Comparison of ENCODE assay signal across 10 cellular contexts in genomic region chr19:4376245-4376990, GRCh38. TPM values are rescaled to one million over a fixed set of nuclear protein-coding genes. Genes with fewer than 3 reads are reported as not detected.
DNase-seq lines count a peak whose midpoint lies in the region; ATAC-seq, FAIRE-seq and TF ChIP-seq lines count a peak whose summit lies in the region.
"Had no signal": no experiment of that assay in that cellular context is flagged by ENCODE, and none has a peak within 500 bp of the region (broad histone marks: within the 10 kb centered on the region; RNA-seq: fewer than 3 reads in every experiment).

No MANE protein-coding gene starts in this region.

- peaks cover 17% of the 10 kb centered on the region for H3K79me1 ChIP-seq in H1 (ENCODE audit: low read depth, low read length)

- no peak for TF ChIP-seq POLR2A in H1 (IDR thresholded peaks at IDR 0.05; ENCODE audit: control extremely low read depth in 1 of 2, low read depth in 2 of 2, low read length in 2 of 2)
- no peak for TF ChIP-seq POLR2A in sigmoid colon (IDR thresholded peaks at IDR 0.05)

- no peak overlapping the region for H3K9ac ChIP-seq in OCI-LY3 (ENCODE audit: low read length)
- no peak overlapping the region for H3K9ac ChIP-seq in H1 (replicated peaks in 1 of 4; ENCODE audit: extremely low read depth in 1 of 4, low read depth in 3 of 4, low read length in 3 of 4)

- peak overlapping the region; percentile 82 for H4K8ac ChIP-seq in H1 (ENCODE audit: extremely low read depth, insufficient read depth, low read length)

- intact Hi-C loops in sigmoid colon (cut with DNase I): no loop called here

- H3K4me2 ChIP-seq in OCI-LY3 (ENCODE audit: low read length) (peak overlapping the region; percentile 73), H1 (ENCODE audit: insufficient read depth in 1 of 2, low read depth in 2 of 2, low read length in 2 of 2) (no peak overlapping the region; a peak in 1 of 4 replicates)

- ATAC-seq in HG03432 (IDR thresholded peaks at IDR 0.05; ENCODE audit: unreplicated experiment): no peak

- no peak for FAIRE-seq in H1 (lab: Jason Lieb, UNC)

- peaks cover 60% of the 10 kb centered on the region for H3K4me1 ChIP-seq in OCI-LY3 (ENCODE audit: low read length)
- peaks cover 5 to 43% (median 35%) of the 10 kb centered on the region in 4 experiments for H3K4me1 ChIP-seq in H1 (replicated peaks in 1 of 4; ENCODE audit: control insufficient read depth in 3 of 4, insufficient read depth in 4 of 4, low read length in 3 of 4)
- peaks cover 0 to 81% (median 71%) of the 10 kb centered on the region in 4 donors for H3K4me1 ChIP-seq in sigmoid colon

- H4K5ac ChIP-seq in H1 (ENCODE audit: insufficient read length, low read depth, low read length): no peak overlapping the region

- POLR2A ChIA-PET in H1 (lab: Charles Lee; ENCODE audit: partially characterized antibody): interaction anchor here (1.0 to 5.8 kb wide), 14 partner anchors 9 to 48 kb away, joined by 3 to 63 read pairs (median 8); partner anchors contain the start of genes CHAF1A, MPND and SH3GL1

- peak overlapping the region; percentile 28 for H2BK5ac ChIP-seq in H1 (ENCODE audit: low read depth, low read length)

- in situ Hi-C loops in brain microvascular endothelial cell (cut with HindIII; ENCODE audit: low pct_ligation_motif_present, low sequenced_read_pairs): no loop called here

- no peak overlapping the region; the same call in 1 of the 2 replicates for H3K18ac ChIP-seq in H1 (ENCODE audit: extremely low read depth, low read length)

- H3K27me3 ChIP-seq in OCI-LY3 (ENCODE audit: low read depth, low read length) (peaks cover 7% of the 10 kb centered on the region; the same call in 1 of the 2 replicates), H1 (replicated peaks in 1 of 4; ENCODE audit: control insufficient read depth in 3 of 4, extremely low read depth in 1 of 4, insufficient read depth in 3 of 4, low read length in 3 of 4) (no peaks in the 10 kb centered on the region), sigmoid colon (no peaks in the 10 kb centered on the region), brain microvascular endothelial cell (replicated peaks) (no peaks in the 10 kb centered on the region)

- H3K36me3 ChIP-seq in OCI-LY3 (replicated peaks; ENCODE audit: low read depth, low read length) (peaks cover 3% of the 10 kb centered on the region), H1 (ENCODE audit: control insufficient read depth in 2 of 4, insufficient read depth in 4 of 4, low read length in 3 of 4) (no peaks in the 10 kb centered on the region), sigmoid colon (no peaks in the 10 kb centered on the region), brain microvascular endothelial cell (replicated peaks) (peaks cover 4% of the 10 kb centered on the region)

- no peak overlapping the region for H3K4ac ChIP-seq in H1 (replicated peaks; ENCODE audit: insufficient read length, low read depth, low read length)

- CTCF ChIA-PET in H1 (lab: Charles Lee; ENCODE audit: partially characterized antibody): interaction anchor here (0.7 to 6.3 kb wide), 14 partner anchors 8 to 237 kb away, joined by 3 to 72 read pairs (median 5); partner anchors contain the start of genes CHAF1A and SH3GL1

- H3K23me2 ChIP-seq in H1 (ENCODE audit: low read depth, low read length): no peaks in the 10 kb centered on the region

- DNase-seq in GM12864 (ENCODE audit: low read depth) (no peak), H1 (ENCODE audit: low read depth in 1 of 2, low spot score in 2 of 2) (no peak), sigmoid colon (no peak), brain microvascular endothelial cell (no peak), AML-193 (lab: John Stamatoyannopoulos, UW) (no peak)
- DNase-seq in stimulated activated CD4-positive, alpha-beta T cell treated with anti-CD3 and anti-CD28 coated beads, Interleukin-4, amount 100 ng/mL, for 24 hours: no peak
- DNase-seq: activated CD8-positive, alpha-beta memory T cell treated with anti-CD3 and anti-CD28 coated beads for 24 hours; NCI-H2081 treated with DMSO at 0.1 percent for 48 hours had no signal

- TF ChIP-seq CTCF in GM12864 (IDR thresholded peaks at IDR 0.05; ENCODE audit: low read depth, low read length, missing control alignments): no peak
- TF ChIP-seq CTCF in OCI-LY3 (IDR thresholded peaks at IDR 0.05; ENCODE audit: low read depth, low read length): no peak
- TF ChIP-seq CTCF in H1 (IDR thresholded peaks at IDR 0.05; ENCODE audit: control extremely low read depth in 1 of 3, insufficient read depth in 1 of 3, low read depth in 1 of 3, low read length in 3 of 3): no peak
- TF ChIP-seq CTCF in sigmoid colon (IDR thresholded peaks at IDR 0.05): no peak
- no peak for TF ChIP-seq CTCF in brain microvascular endothelial cell (IDR thresholded peaks at IDR 0.05; ENCODE audit: low read depth, low read length, missing control alignments)

- no peak overlapping the region; the same call in 1 of the 2 replicates for H2BK20ac ChIP-seq in H1 (ENCODE audit: low read length)

- no peak overlapping the region for H3K14ac ChIP-seq in H1 (ENCODE audit: insufficient read length)

- no peak overlapping the region for H3K23ac ChIP-seq in H1 (ENCODE audit: insufficient read length)

- TF ChIP-seq RAD21 in H1 (IDR thresholded peaks at IDR 0.05 in 1 of 2, conservative IDR thresholded peaks at IDR 0.05 in 1 of 2; ENCODE audit: low read depth in 2 of 2, low read length in 2 of 2): no peak

- no peak overlapping the region for H2BK15ac ChIP-seq in H1 (ENCODE audit: low read length)

- H3K9me3 ChIP-seq in OCI-LY3 (ENCODE audit: insufficient read depth, low read length) (no peaks in the 10 kb centered on the region), H1 (ENCODE audit: insufficient read depth in 2 of 2, low read depth in 1 of 2, low read length in 1 of 2) (no peaks in the 10 kb centered on the region), sigmoid colon (no peaks in the 10 kb centered on the region)

- H4K20me1 ChIP-seq in OCI-LY3 (ENCODE audit: insufficient read depth, low read length) (peaks cover 79% of the 10 kb centered on the region), H1 (replicated peaks in 1 of 2; ENCODE audit: control insufficient read depth in 1 of 2, insufficient read depth in 2 of 2, low read length in 2 of 2) (peaks cover 16 to 42% of the 10 kb centered on the region in 2 experiments)

- H2BK12ac ChIP-seq in H1 (ENCODE audit: low read depth, low read length): no peak overlapping the region

- no peak overlapping the region for H3K56ac ChIP-seq in H1 (replicated peaks; ENCODE audit: insufficient read length, low read depth, low read length)

- TF ChIP-seq EP300 in H1 (IDR thresholded peaks at IDR 0.05; ENCODE audit: borderline replicate concordance in 1 of 2, low read depth in 2 of 2, low read length in 2 of 2) (no peak), sigmoid colon (IDR thresholded peaks at IDR 0.05) (no peak)

- no peak overlapping the region for H2AFZ ChIP-seq in OCI-LY3 (ENCODE audit: low read depth, low read length)
- H2AFZ ChIP-seq in H1 (ENCODE audit: low read length): no peak overlapping the region

- no peak overlapping the region for H2BK120ac ChIP-seq in H1 (replicated peaks; ENCODE audit: low read depth, low read length)

- peak overlapping the region; percentile 9; the same call in 1 of the 2 replicates for H2AK5ac ChIP-seq in H1 (ENCODE audit: low read depth, low read length)

- WGBS in H1 (ENCODE audit: extremely low coverage in 1 of 2, insufficient coverage in 1 of 2, insufficient read length in 1 of 2, insufficient replicate concordance in 2 of 2, low coverage in 1 of 2, low lambda C conversion rate in 2 of 2, missing lambda C conversion rate in 1 of 2), 2 experiments: 86% methylated on average over 19 of the region's 21 CpGs; no CpG with 5 or more reads in 1 of the 2 experiments
- WGBS in sigmoid colon, 2 donors: 85 to 91% methylated on average over 21 of the region's 21 CpGs

- peaks cover 94% of the 10 kb centered on the region for H3K79me2 ChIP-seq in OCI-LY3 (ENCODE audit: low read length)
- peaks cover 0 to 44% of the 10 kb centered on the region in 2 experiments; a peak in 1 of 4 replicates for H3K79me2 ChIP-seq in H1 (ENCODE audit: control insufficient read depth in 1 of 2, insufficient read depth in 2 of 2, low read length in 2 of 2)

- no peak overlapping the region for H3K27ac ChIP-seq in OCI-LY3 (ENCODE audit: low read length)
- peak overlapping the region; percentile 25; the same call in 1 of the 2 replicates for H3K27ac ChIP-seq in H1 (ENCODE audit: low read depth, low read length)
- peak overlapping the region; percentile 77 to 83 (median 82) for H3K27ac ChIP-seq in sigmoid colon
- H3K27ac ChIP-seq in brain microvascular endothelial cell: no peak overlapping the region

- H3K4me3 ChIP-seq in GM12864 (ENCODE audit: low read depth, low read length) (peak overlapping the region; percentile 41), OCI-LY3 (ENCODE audit: low read length) (peak overlapping the region; percentile 50), H1 (ENCODE audit: extremely low read depth in 1 of 4, insufficient read depth in 2 of 4, low read depth in 3 of 4, low read length in 4 of 4) (no peak overlapping the region), sigmoid colon (no peak overlapping the region), brain microvascular endothelial cell (ENCODE audit: low read depth, low read length) (no peak overlapping the region)

- peak overlapping the region; percentile 34 for H4K91ac ChIP-seq in H1 (replicated peaks; ENCODE audit: insufficient read length, low read length)

RNA-seq across cellular contexts. Expression of gene SH3GL1, which starts 23.9 kb away (rescaled TPM):
- total RNA-seq in H1 (2021; fragmentation: NEBNext Ultra II Directional; extraction: Animal tissue kit (Norgen Biotek cat#: 25700)): 102 TPM in 2 replicates
- polyA plus RNA-seq in H1 (2011; rRNA removed): 81.5 and 120 TPM in 2 replicates
- 72.0 TPM for polyA plus RNA-seq in H1 (2011; cell fraction: cytosol; rRNA removed)
- polyA plus RNA-seq in H1 (2011; cell fraction: nucleus; rRNA removed): 90.4 TPM
- polyA plus RNA-seq in H1 (2012, experiment 1 of 2): 57.4 to 81.4 TPM (median 79.5 TPM) in 4 replicates
- polyA plus RNA-seq in H1 (2012, experiment 2 of 2): 84.4 TPM
- 86.5 TPM for polyA plus RNA-seq in H1 (2013, experiment 1 of 2)
- polyA plus RNA-seq in H1 (2013, experiment 2 of 2): 87.7 TPM
- polyA minus RNA-seq in H1 (2011; rRNA and poly(A)+ RNA removed): 18.0 and 18.8 TPM in 2 replicates
- 40.1 TPM for polyA minus RNA-seq in H1 (2011; cell fraction: cytosol; rRNA and poly(A)+ RNA removed)
- 27.2 TPM for polyA minus RNA-seq in H1 (2011; cell fraction: nucleus; rRNA and poly(A)+ RNA removed)
- 10 to 100 TPM; 28.5 to 33.9 (median 32.2) TPM for total RNA-seq in sigmoid colon
- polyA plus RNA-seq in sigmoid colon: 10 to 100 TPM; 37.9 to 47.4 (median 45.0) TPM

RNA-seq across cellular contexts. Expression of gene CHAF1A, which starts 26.0 kb away (rescaled TPM):
- 146 and 147 TPM in 2 replicates for total RNA-seq in H1 (2021; fragmentation: NEBNext Ultra II Directional; extraction: Animal tissue kit (Norgen Biotek cat#: 25700))
- polyA plus RNA-seq in H1 (2011; rRNA removed) (122 and 190 TPM in 2 replicates), sigmoid colon (10 to 100 TPM in 2 of 3 donors, 1 to 10 TPM in 1; 5.4 to 19.1 (median 10.6) TPM)
- 126 TPM for polyA plus RNA-seq in H1 (2011; cell fraction: cytosol; rRNA removed)
- 306 TPM for polyA plus RNA-seq in H1 (2011; cell fraction: nucleus; rRNA removed)
- polyA plus RNA-seq in H1 (2012, experiment 1 of 2): 88.0 to 134 TPM (median 124 TPM) in 4 replicates
- 49.9 TPM for polyA plus RNA-seq in H1 (2012, experiment 2 of 2)
- polyA plus RNA-seq in H1 (2013, experiment 1 of 2): 98.3 TPM
- polyA plus RNA-seq in H1 (2013, experiment 2 of 2): 96.0 TPM
- 58.2 and 63.1 TPM in 2 replicates for polyA minus RNA-seq in H1 (2011; rRNA and poly(A)+ RNA removed)
- polyA minus RNA-seq in H1 (2011; cell fraction: cytosol; rRNA and poly(A)+ RNA removed): 94.8 TPM
- 110 TPM for polyA minus RNA-seq in H1 (2011; cell fraction: nucleus; rRNA and poly(A)+ RNA removed)
- total RNA-seq in sigmoid colon: 1 to 10 TPM; 3.6 to 5.5 (median 4.1) TPM

RNA-seq across cellular contexts. Expression of gene MPND, which starts 33.1 kb away (rescaled TPM):
- total RNA-seq in H1 (2021; fragmentation: NEBNext Ultra II Directional; extraction: Animal tissue kit (Norgen Biotek cat#: 25700)): 24.2 and 27.7 TPM in 2 replicates
- polyA plus RNA-seq in H1 (2011; rRNA removed): 22.9 and 31.6 TPM in 2 replicates
- polyA plus RNA-seq in H1 (2011; cell fraction: cytosol; rRNA removed): 25.7 TPM
- 32.1 TPM for polyA plus RNA-seq in H1 (2011; cell fraction: nucleus; rRNA removed)
- polyA plus RNA-seq in H1 (2012, experiment 1 of 2): 15.1 to 38.3 TPM (median 35.6 TPM) in 4 replicates
- polyA plus RNA-seq in H1 (2012, experiment 2 of 2): 21.6 TPM
- 15.0 TPM for polyA plus RNA-seq in H1 (2013, experiment 1 of 2)
- polyA plus RNA-seq in H1 (2013, experiment 2 of 2): 12.4 TPM
- 10.8 and 12.6 TPM in 2 replicates for polyA minus RNA-seq in H1 (2011; rRNA and poly(A)+ RNA removed)
- polyA minus RNA-seq in H1 (2011; cell fraction: cytosol; rRNA and poly(A)+ RNA removed): 13.0 TPM
- polyA minus RNA-seq in H1 (2011; cell fraction: nucleus; rRNA and poly(A)+ RNA removed): 15.3 TPM
- 10 to 100 TPM in 1 of 4 donors, 1 to 10 TPM in 3; 8.6 to 13.3 (median 9.3) TPM for total RNA-seq in sigmoid colon
- polyA plus RNA-seq in sigmoid colon: 10 to 100 TPM; 38.2 to 65.2 (median 60.1) TPM

RNA-seq across cellular contexts. Expression of gene STAP2, which starts 37.8 kb away (rescaled TPM):
- total RNA-seq in H1 (2021; fragmentation: NEBNext Ultra II Directional; extraction: Animal tissue kit (Norgen Biotek cat#: 25700)): 15.3 and 18.1 TPM in 2 replicates
- polyA plus RNA-seq in H1 (2011; rRNA removed) (33.6 and 37.3 TPM in 2 replicates), sigmoid colon (100 to 1,000 TPM; 146 to 313 (median 199) TPM)
- polyA plus RNA-seq in H1 (2011; cell fraction: cytosol; rRNA removed): 39.4 TPM
- polyA plus RNA-seq in H1 (2011; cell fraction: nucleus; rRNA removed): 33.5 TPM
- polyA plus RNA-seq in H1 (2012, experiment 1 of 2): 21.5 to 32.2 TPM (median 25.1 TPM) in 4 replicates
- polyA plus RNA-seq in H1 (2012, experiment 2 of 2): 30.2 TPM
- polyA plus RNA-seq in H1 (2013, experiment 1 of 2): 18.5 TPM
- 19.0 TPM for polyA plus RNA-seq in H1 (2013, experiment 2 of 2)
- 11.4 and 11.9 TPM in 2 replicates for polyA minus RNA-seq in H1 (2011; rRNA and poly(A)+ RNA removed)
- 12.0 TPM for polyA minus RNA-seq in H1 (2011; cell fraction: cytosol; rRNA and poly(A)+ RNA removed)
- 8.0 TPM for polyA minus RNA-seq in H1 (2011; cell fraction: nucleus; rRNA and poly(A)+ RNA removed)
- 1 to 10 TPM in 3 of 4 donors, under 1 TPM in 1; 0.99 to 5.5 (median 2.7) TPM for total RNA-seq in sigmoid colon

Comparison
In these comparisons a context has a peak if more than half of its experiments do, and no peak if none do; other contexts are left out.
1. H3K4me3 ChIP-seq: peak in GM12864 (single experiment) and OCI-LY3 (single experiment); none in H1 (0 of 4), sigmoid colon (0 of 4) and brain microvascular endothelial cell (single experiment).
2. H3K27ac ChIP-seq: peak in H1 (single experiment) and sigmoid colon (4 of 4); none in OCI-LY3 (single experiment) and brain microvascular endothelial cell (single experiment).
3. RNA of gene CHAF1A, which starts 26.0 kb away (total RNA-seq): 146 to 147 TPM in H1; 3.6 to 5.5 TPM in sigmoid colon; every median in the first group is over 10 times any median in the second.